ENCODE assay signal across 11 cellular contexts in the genomic region with DNA sequence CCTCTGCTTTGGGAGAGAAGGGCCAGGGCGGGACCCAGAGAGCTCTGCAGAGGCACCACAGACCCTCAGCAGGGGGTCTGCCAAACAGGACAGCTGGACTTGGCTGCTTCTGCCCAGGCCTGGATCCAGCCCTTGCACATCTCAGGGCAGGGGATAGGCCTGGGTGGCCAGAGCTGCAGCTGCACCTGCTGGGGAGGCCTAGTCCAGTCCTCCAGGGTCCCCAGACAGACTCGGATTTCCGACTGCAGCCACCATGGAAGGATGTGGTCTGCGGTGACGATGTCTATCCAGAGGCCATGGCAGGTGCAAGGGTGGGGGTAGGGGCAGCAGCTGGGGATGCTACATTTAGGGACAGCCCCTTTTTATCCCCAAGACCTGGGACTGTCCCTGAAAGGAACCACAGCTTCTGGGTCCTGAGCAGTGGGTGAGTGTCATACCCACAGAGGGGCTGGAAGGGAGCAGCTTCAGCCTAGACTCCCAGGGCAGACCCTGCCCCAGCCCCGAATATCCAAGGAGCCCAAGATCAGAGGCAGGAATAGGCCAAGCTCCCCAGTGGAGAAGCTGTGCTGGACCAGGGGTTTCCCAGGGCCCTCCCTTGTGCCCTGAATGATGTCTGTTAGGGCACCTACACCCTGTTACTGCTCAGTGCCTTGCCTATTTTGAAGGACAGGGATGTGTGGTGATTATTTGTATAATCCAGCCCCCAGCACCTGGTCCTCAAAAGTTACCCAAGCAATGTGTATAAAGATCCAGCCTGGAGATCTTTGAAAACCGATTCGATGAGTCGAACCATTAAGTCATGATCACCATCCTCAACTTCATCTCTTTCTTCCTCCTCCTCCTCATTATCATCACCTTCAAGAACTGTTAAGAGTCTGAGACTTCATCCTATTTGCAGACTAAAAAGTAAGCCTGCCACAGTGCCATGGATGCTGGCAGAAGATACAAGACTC. TPM values are rescaled to one million over a fixed set of nuclear protein-coding genes. Genes with fewer than 3 reads are reported as not detected.
A peak's percentile ranks its signal among the peaks of the same experiment; 100 is the strongest.
DNase-seq lines count a peak whose midpoint lies in the region; ATAC-seq and TF ChIP-seq lines count a peak whose summit lies in the region.
"Had no signal": no experiment of that assay in that cellular context is flagged by ENCODE, and none has a peak within 500 bp of the region (broad histone marks: within the 10 kb centered on the region; RNA-seq: fewer than 3 reads in every experiment).

No MANE protein-coding gene starts in this region.

- H2AFZ ChIP-seq in SU-DHL-6 (ENCODE audit: low read depth, low read length, severe bottlenecking): no peak overlapping the region

- H3F3A ChIP-seq in SU-DHL-6 (ENCODE audit: insufficient read depth): peaks cover 79% of the 10 kb centered on the region

- DNase-seq in NK-92 treated with Interleukin-12 subunit alpha and Interleukin-12 subunit beta, amount 100 ng/mL, for 24 hours (lab: John Stamatoyannopoulos, UW): peak; percentile 73
- no peak for DNase-seq in NK-92 (lab: John Stamatoyannopoulos, UW; ENCODE audit: unreplicated experiment)
- DNase-seq in spleen: peak; percentile 91
- DNase-seq in NCI-H524 treated with DMSO at 0.1 percent for 48 hours (lab: John Stamatoyannopoulos, UW): no peak
- DNase-seq in DMS153 (lab: John Stamatoyannopoulos, UW): no peak
- DNase-seq: NCI-H226 had no signal

- H3K4me3 ChIP-seq in SU-DHL-6 (ENCODE audit: insufficient read depth, low read length, poor library complexity, severe bottlenecking) (peak overlapping the region; percentile 31), spleen (peak overlapping the region in 2 of 8 donors; percentile 3 to 39)

- TF ChIP-seq CTCF in SU-DHL-6 (IDR thresholded peaks at IDR 0.05; ENCODE audit: insufficient read depth, low read length, poor library complexity, severe bottlenecking): no peak
- TF ChIP-seq CTCF in spleen (IDR thresholded peaks at IDR 0.05 in 8 of 11, conservative IDR thresholded peaks at IDR 0.05 in 3 of 11): no peak

- WGBS in spleen, 5 donors: 48 to 70% (median 68%) methylated on average over 8 to 9 of the region's 9 CpGs

- H3K36me3 ChIP-seq in SU-DHL-6 (ENCODE audit: low read length): peaks cover 19% of the 10 kb centered on the region
- no peaks in the 10 kb centered on the region for H3K36me3 ChIP-seq in spleen

- intact Hi-C loops in spleen (cut with DNase I; ENCODE audit: low total_unique reads): loop anchor here (10.0 kb wide), 2 partner anchors 70 to 170 kb away; no protein-coding TSS in a partner anchor

- H3K9ac ChIP-seq in SU-DHL-6 (ENCODE audit: low read length): peak overlapping the region; percentile 95

- H3K9me3 ChIP-seq in SU-DHL-6 (ENCODE audit: insufficient read depth, low read length) (no peaks in the 10 kb centered on the region), spleen (no peaks in the 10 kb centered on the region)

- peak overlapping the region; percentile 97 for H3K4me2 ChIP-seq in SU-DHL-6 (ENCODE audit: low read depth, low read length, poor library complexity, severe bottlenecking)

- H3K9me2 ChIP-seq in SU-DHL-6 (replicated peaks; ENCODE audit: insufficient read depth, low read length): no peaks in the 10 kb centered on the region

- H3K27me3 ChIP-seq in SU-DHL-6 (ENCODE audit: low read length): no peaks in the 10 kb centered on the region
- peaks cover 0 to 18% (median 0%) of the 10 kb centered on the region in 7 donors for H3K27me3 ChIP-seq in spleen (replicated peaks in 1 of 7)

- no peak for TF ChIP-seq POLR2A in spleen (IDR thresholded peaks at IDR 0.05)

- ATAC-seq in HG02759 (IDR thresholded peaks at IDR 0.05; ENCODE audit: unreplicated experiment) (peak; percentile 72), HG02981 (IDR thresholded peaks at IDR 0.05; ENCODE audit: unreplicated experiment) (no peak)

- peaks cover 50% of the 10 kb centered on the region for H3K79me2 ChIP-seq in SU-DHL-6 (ENCODE audit: insufficient read depth, low read length)

- peak overlapping the region; percentile 98 for H3K27ac ChIP-seq in SU-DHL-6 (ENCODE audit: low read depth, low read length)
- H3K27ac ChIP-seq in spleen: peak overlapping the region in 1 of 8 donors; percentile 27
- H3K27ac ChIP-seq: 22Rv1 had no signal

- H4K20me1 ChIP-seq in SU-DHL-6 (ENCODE audit: low read depth, low read length): no peaks in the 10 kb centered on the region

- peaks cover 0 to 57% (median 35%) of the 10 kb centered on the region in 6 donors for H3K4me1 ChIP-seq in spleen

RNA-seq across cellular contexts. Expression of gene IGLL5, which starts 2.5 kb away (rescaled TPM):
- total RNA-seq in spleen: 100 to 1,000 TPM in 5 of 7 donors, 10 to 100 TPM in 2; 55.9 to 720 (median 130) TPM
- polyA plus RNA-seq in spleen: 100 to 1,000 TPM in 1 of 3 donors, 10 to 100 TPM in 2; 80.3 to 201 (median 93.0) TPM
- total RNA-seq: fibroblast of villous mesenchyme had no signal

Comparison
In these comparisons a context has a peak if more than half of its experiments do, and no peak if none do; other contexts are left out.
1. DNase-seq: peak in NK-92 treated with Interleukin-12 subunit alpha and Interleukin-12 subunit beta, amount 100 ng/mL, for 24 hours (single experiment) and spleen (single experiment); none in NK-92 (single experiment), NCI-H524 treated with DMSO at 0.1 percent for 48 hours (single experiment) and DMS153 (single experiment).